Comparison of ENCODE assay signal across 9 cellular contexts in genomic region chr7:151936207-151936606, GRCh38. TPM values are rescaled to one million over a fixed set of nuclear protein-coding genes. Genes with fewer than 3 reads are reported as not detected.
DNase-seq lines count a peak whose midpoint lies in the region; ATAC-seq and TF ChIP-seq lines count a peak whose summit lies in the region.
"Had no signal": no experiment of that assay in that cellular context is flagged by ENCODE, and none has a peak within 500 bp of the region (broad histone marks: within the 10 kb centered on the region; RNA-seq: fewer than 3 reads in every experiment).

No MANE protein-coding gene starts in this region.

- no peaks in the 10 kb centered on the region for H4K20me1 ChIP-seq in BLaER1 treated with 17β-estradiol and CSF1 and Interleukin-3, amounts not matched to agents 10 nM and 100 nM

- H3K4me3 ChIP-seq in BLaER1 treated with 17β-estradiol and CSF1 and Interleukin-3, amounts not matched to agents 10 nM and 100 nM, result peak overlapping the region in 3 of 10 experiments; percentile 17 to 45 (median 31); a peak in 5 of 20 replicates

- peak overlapping the region; percentile 70 to 83 (median 76) for H3K4me2 ChIP-seq in BLaER1 treated with 17β-estradiol and CSF1 and Interleukin-3, amounts not matched to agents 10 nM and 100 nM

- peak overlapping the region; percentile 50 for H3K27ac Mint-ChIP-seq in activated naive CD8-positive, alpha-beta T cell treated with anti-CD3 and anti-CD28 coated beads, Interleukin-2, amount 50 U/mL, for 24 hours

- no peaks in the 10 kb centered on the region for H3K9me3 Mint-ChIP-seq in activated naive CD8-positive, alpha-beta T cell treated with anti-CD3 and anti-CD28 coated beads, Interleukin-2, amount 50 U/mL, for 24 hours

- TF ChIP-seq CTCF in foreskin keratinocyte (conservative IDR thresholded peaks at IDR 0.05), result no peak

- no peaks in the 10 kb centered on the region for H3K36me3 Mint-ChIP-seq in activated naive CD8-positive, alpha-beta T cell treated with anti-CD3 and anti-CD28 coated beads, Interleukin-2, amount 50 U/mL, for 24 hours (ENCODE audit: low read depth)

- H3K4me1 ChIP-seq in BLaER1 treated with 17β-estradiol and CSF1 and Interleukin-3, amounts not matched to agents 10 nM and 100 nM, result peaks cover 20 to 84% (median 42%) of the 10 kb centered on the region in 10 experiments
- no peaks in the 10 kb centered on the region for H3K4me1 ChIP-seq in foreskin keratinocyte

- H3K4me3 Mint-ChIP-seq in activated naive CD8-positive, alpha-beta T cell treated with anti-CD3 and anti-CD28 coated beads, Interleukin-2, amount 50 U/mL, for 24 hours, result peak overlapping the region; percentile 28

- peak overlapping the region in 10 of 11 experiments; percentile 59 to 87 (median 73); a peak in 20 of 22 replicates for H3K27ac ChIP-seq in BLaER1 treated with 17β-estradiol and CSF1 and Interleukin-3, amounts not matched to agents 10 nM and 100 nM
- no peak overlapping the region for H3K27ac ChIP-seq in foreskin keratinocyte

- no peak for DNase-seq in activated naive CD8-positive, alpha-beta T cell treated with anti-CD3 and anti-CD28 coated beads, Interleukin-2, amount 50 U/mL, for 24 hours
- DNase-seq in NCI-H524 (lab: John Stamatoyannopoulos, UW), result no peak
- DNase-seq in foreskin keratinocyte, result no peak
- DNase-seq in middle frontal gyrus (ENCODE audit: extremely low spot score, low spot score), result no peak
- no peak for DNase-seq in NCI-H345 treated with DMSO at 0.1 percent for 48 hours (lab: John Stamatoyannopoulos, UW; ENCODE audit: unreplicated experiment)
- DNase-seq: effector CD4-positive, alpha-beta T cell had no signal

- ATAC-seq in GM19351 (IDR thresholded peaks at IDR 0.05; ENCODE audit: unreplicated experiment) (peak; percentile 89), HG03280 (IDR thresholded peaks at IDR 0.05; ENCODE audit: unreplicated experiment) (peak; percentile 86), foreskin keratinocyte (no peak)
- peak; percentile 81 for ATAC-seq in activated naive CD8-positive, alpha-beta T cell treated with anti-CD3 and anti-CD28 coated beads, Interleukin-2, amount 50 U/mL, for 24 hours

- no peaks in the 10 kb centered on the region for H3K27me3 ChIP-seq in BLaER1 treated with 17β-estradiol and CSF1 and Interleukin-3, amounts not matched to agents 10 nM and 100 nM
- peaks cover 29% of the 10 kb centered on the region for H3K27me3 ChIP-seq in foreskin keratinocyte

- peaks cover 5 to 21% (median 13%) of the 10 kb centered on the region in 11 experiments; a peak in 21 of 22 replicates for H3K9me3 ChIP-seq in BLaER1 treated with 17β-estradiol and CSF1 and Interleukin-3, amounts not matched to agents 10 nM and 100 nM (replicated peaks in 1 of 11)

- H3K27me3 Mint-ChIP-seq in activated naive CD8-positive, alpha-beta T cell treated with anti-CD3 and anti-CD28 coated beads, Interleukin-2, amount 50 U/mL, for 24 hours, result peaks cover 2% of the 10 kb centered on the region

- H3K9ac ChIP-seq in BLaER1 treated with 17β-estradiol and CSF1 and Interleukin-3, amounts not matched to agents 10 nM and 100 nM, result peak overlapping the region in 10 of 11 experiments; percentile 37 to 74 (median 56); a peak in 15 of 22 replicates

- no peaks in the 10 kb centered on the region for H3K36me3 ChIP-seq in BLaER1 treated with 17β-estradiol and CSF1 and Interleukin-3, amounts not matched to agents 10 nM and 100 nM

- peaks cover 22% of the 10 kb centered on the region for H3K4me1 Mint-ChIP-seq in activated naive CD8-positive, alpha-beta T cell treated with anti-CD3 and anti-CD28 coated beads, Interleukin-2, amount 50 U/mL, for 24 hours

RNA-seq across cellular contexts. Expression of gene GALNTL5, which starts 20.0 kb away (rescaled TPM):
- not detected in 2 replicates for total RNA-seq in foreskin keratinocyte
- polyA plus RNA-seq in foreskin keratinocyte, result not detected in 2 replicates

RNA-seq across cellular contexts. Expression of gene PRKAG2, which starts 59.3 kb away (rescaled TPM):
- total RNA-seq in foreskin keratinocyte, result 27.1 and 31.6 TPM in 2 replicates
- polyA plus RNA-seq in foreskin keratinocyte, result 18.4 and 22.3 TPM in 2 replicates
